14 cellular contexts compared by ENCODE assay signal in genomic region chr16:89910717-89911354, GRCh38. TPM values are rescaled to one million over a fixed set of nuclear protein-coding genes. Genes with fewer than 3 reads are reported as not detected.
DNase-seq lines count a peak whose midpoint lies in the region; ATAC-seq, FAIRE-seq and TF ChIP-seq lines count a peak whose summit lies in the region.
"Had no signal": no experiment of that assay in that cellular context is flagged by ENCODE, and none has a peak within 500 bp of the region (broad histone marks: within the 10 kb centered on the region; RNA-seq: fewer than 3 reads in every experiment).

No MANE protein-coding gene starts in this region.

- H3K4me1 ChIP-seq in astrocyte (ENCODE audit: insufficient read depth, low read length), result peaks cover 12% of the 10 kb centered on the region

- H3K27ac Mint-ChIP-seq in activated naive CD4-positive, alpha-beta T cell treated with anti-CD3 and anti-CD28 coated beads, Interleukin-2, amount 50 U/mL, for 24 hours, result peak overlapping the region; percentile 74
- peak overlapping the region; percentile 41 for H3K27ac Mint-ChIP-seq in astrocyte (ENCODE audit: unreplicated experiment)

- no peaks in the 10 kb centered on the region for H3K9me3 Mint-ChIP-seq in activated naive CD4-positive, alpha-beta T cell treated with anti-CD3 and anti-CD28 coated beads, Interleukin-2, amount 50 U/mL, for 24 hours
- H3K9me3 Mint-ChIP-seq in astrocyte (ENCODE audit: unreplicated experiment), result no peaks in the 10 kb centered on the region

- H3K4me3 ChIP-seq in astrocyte (ENCODE audit: insufficient read depth, low read depth, low read length), result no peak overlapping the region
- H3K4me3 ChIP-seq: A549, spleen, thoracic aorta had no signal

- H3K36me3 Mint-ChIP-seq in activated naive CD4-positive, alpha-beta T cell treated with anti-CD3 and anti-CD28 coated beads, Interleukin-2, amount 50 U/mL, for 24 hours, result no peaks in the 10 kb centered on the region
- H3K36me3 Mint-ChIP-seq in astrocyte (ENCODE audit: low read depth, unreplicated experiment), result peaks cover 20% of the 10 kb centered on the region

- no peaks in the 10 kb centered on the region for H3K27me3 ChIP-seq in astrocyte (ENCODE audit: insufficient read depth, low read length)
- H3K27me3 ChIP-seq: brain microvascular endothelial cell, spleen had no signal

- no peak overlapping the region for H2AFZ ChIP-seq in astrocyte (ENCODE audit: low read depth, low read length)

- peaks cover 52% of the 10 kb centered on the region for H4K20me1 ChIP-seq in astrocyte (ENCODE audit: insufficient read depth, low read length)

- intact Hi-C loops in left colon (cut with DNase I, micrococcal nuclease), result no loop called here

- no peak overlapping the region for H3K9ac ChIP-seq in astrocyte (ENCODE audit: low read length)

- no peak overlapping the region for H3K4me3 Mint-ChIP-seq in activated naive CD4-positive, alpha-beta T cell treated with anti-CD3 and anti-CD28 coated beads, Interleukin-2, amount 50 U/mL, for 24 hours
- H3K4me3 Mint-ChIP-seq in astrocyte (ENCODE audit: unreplicated experiment), result no peak overlapping the region

- H3K27ac ChIP-seq in astrocyte (ENCODE audit: low read depth, low read length) (no peak overlapping the region), temporal lobe (ENCODE audit: low read depth, low read length) (peak overlapping the region; percentile 44)
- H3K27ac ChIP-seq: brain microvascular endothelial cell, thoracic aorta had no signal

- H3K9me3 ChIP-seq in astrocyte (ENCODE audit: insufficient read depth, low read depth, low read length), result peaks cover 3% of the 10 kb centered on the region
- H3K9me3 ChIP-seq: spleen, thoracic aorta had no signal

- no peak for FAIRE-seq in astrocyte (lab: Jason Lieb, UNC)
- FAIRE-seq: A549 had no signal

- no peak for DNase-seq in activated naive CD4-positive, alpha-beta T cell treated with Interleukin-2 at 50 U/mL for 16 hours
- no peak for DNase-seq in astrocyte (ENCODE audit: low read depth)
- no peak for DNase-seq in left colon
- no peak for DNase-seq in NCI-H748 treated with DMSO at 0.1 percent for 48 hours (lab: John Stamatoyannopoulos, UW)
- DNase-seq: DMS153; NK-92 treated with Interleukin-12 subunit alpha and Interleukin-12 subunit beta, amount 100 ng/mL, for 24 hours had no signal

- no peak overlapping the region for H3K4me2 ChIP-seq in astrocyte (ENCODE audit: low read length)
- H3K4me2 ChIP-seq: A549 had no signal

- peak; percentile 6 for ATAC-seq in left colon
- ATAC-seq in GM21723 (IDR thresholded peaks at IDR 0.05; ENCODE audit: unreplicated experiment), result no peak
- ATAC-seq in GM21528 (IDR thresholded peaks at IDR 0.05; ENCODE audit: low FRiP score, unreplicated experiment), result no peak

- H3K36me3 ChIP-seq in astrocyte (ENCODE audit: insufficient read depth, low read length), result peaks cover 6% of the 10 kb centered on the region

- H3K4me1 Mint-ChIP-seq in activated naive CD4-positive, alpha-beta T cell treated with anti-CD3 and anti-CD28 coated beads, Interleukin-2, amount 50 U/mL, for 24 hours, result no peaks in the 10 kb centered on the region
- peaks cover 2% of the 10 kb centered on the region for H3K4me1 Mint-ChIP-seq in astrocyte (ENCODE audit: low read depth, unreplicated experiment)

- H3K27me3 Mint-ChIP-seq in activated naive CD4-positive, alpha-beta T cell treated with anti-CD3 and anti-CD28 coated beads, Interleukin-2, amount 50 U/mL, for 24 hours, result no peaks in the 10 kb centered on the region
- no peaks in the 10 kb centered on the region for H3K27me3 Mint-ChIP-seq in astrocyte (ENCODE audit: low read depth, unreplicated experiment)

- TF ChIP-seq CTCF in astrocyte (IDR thresholded peaks at IDR 0.05; ENCODE audit: insufficient read depth, low read depth, low read length), result no peak

- no peaks in the 10 kb centered on the region for H3K79me2 ChIP-seq in astrocyte (ENCODE audit: insufficient read depth, low read length)

RNA-seq across cellular contexts. Expression of gene MC1R, which starts 7.8 kb away (rescaled TPM):
- 8.4 and 9.2 TPM in 2 replicates for total RNA-seq in astrocyte
- total RNA-seq in left colon, result 1 to 10 TPM; 2.1 to 4.3 TPM
- total RNA-seq in temporal lobe, result 2.7 TPM

RNA-seq across cellular contexts. Expression of gene TUBB3, which starts 12.3 kb away (rescaled TPM):
- total RNA-seq in astrocyte, result 360 and 459 TPM in 2 replicates
- 1 to 10 TPM; 3.3 to 4.2 TPM for total RNA-seq in left colon
- 1,889 TPM for total RNA-seq in temporal lobe

RNA-seq across cellular contexts. Expression of gene TCF25, which starts 37.4 kb away (rescaled TPM):
- 187 and 193 TPM in 2 replicates for total RNA-seq in astrocyte
- 100 to 1,000 TPM; 152 to 210 TPM for total RNA-seq in left colon
- 114 TPM for total RNA-seq in temporal lobe

RNA-seq across cellular contexts. Expression of gene DEF8, which starts 37.7 kb away (rescaled TPM):
- 70.7 and 78.8 TPM in 2 replicates for total RNA-seq in astrocyte
- total RNA-seq in left colon, result 10 to 100 TPM; 25.4 to 34.0 TPM
- 49.9 TPM for total RNA-seq in temporal lobe

Comparison
In these comparisons a context has a peak if more than half of its experiments do, and no peak if none do; other contexts are left out.
1. RNA of gene TUBB3, which starts 12.3 kb away (total RNA-seq): 1,889 TPM in temporal lobe (single experiment) and 360 to 459 TPM in astrocyte; 3.3 to 4.2 TPM in left colon; every median in the first group is over 10 times any median in the second.